ENCODE assay signal across 15 cellular contexts in genomic region chr2:60414731-60415130, GRCh38.
A peak's percentile ranks its signal among the peaks of the same experiment; 100 is the strongest.
DNase-seq lines count a peak whose midpoint lies in the region; ATAC-seq and TF ChIP-seq lines count a peak whose summit lies in the region.
"Had no signal": no experiment of that assay in that cellular context is flagged by ENCODE, and none has a peak within 500 bp of the region (broad histone marks: within the 10 kb centered on the region; RNA-seq: fewer than 3 reads in every experiment).

No MANE protein-coding gene starts in this region.

- no peak overlapping the region for H3K18ac ChIP-seq in H9 (ENCODE audit: insufficient read length, low read depth, low read length)

- no peak overlapping the region for H3K23ac ChIP-seq in H9 (ENCODE audit: insufficient read length, low read depth, low read length)

- H4K8ac ChIP-seq in H9 (replicated peaks; ENCODE audit: insufficient read length, low read depth, low read length): no peak overlapping the region

- H3K27ac ChIP-seq in GM23248 (no peak overlapping the region; the same call in 1 of the 2 replicates), prostate gland (no peak overlapping the region), H9 (ENCODE audit: insufficient read length, low read depth, low read length) (no peak overlapping the region)
- H3K27ac ChIP-seq: vagina had no signal

- peaks cover 3 to 5% (median 5%) of the 10 kb centered on the region in 3 experiments; a peak in 6 of 7 replicates for H3K36me3 Mint-ChIP-seq in H9 (ENCODE audit: insufficient read depth in 1 of 3, low read depth in 3 of 3)
- H3K36me3 Mint-ChIP-seq: activated CD4-positive, alpha-beta memory T cell treated with anti-CD3 and anti-CD28 coated beads for 36 hours had no signal

- TF ChIP-seq CTCF in AG04449 (IDR thresholded peaks at IDR 0.05; ENCODE audit: insufficient read depth, low read length, missing control alignments): no peak
- TF ChIP-seq CTCF in fibroblast of pulmonary artery (IDR thresholded peaks at IDR 0.05; ENCODE audit: low read length, missing control alignments): no peak
- no peak for TF ChIP-seq CTCF in prostate gland (IDR thresholded peaks at IDR 0.05)
- no peak for TF ChIP-seq CTCF in H9 (conservative IDR thresholded peaks at IDR 0.05)

- no peak overlapping the region for H2BK5ac ChIP-seq in H9 (ENCODE audit: insufficient read length, low read length)

- no peak overlapping the region for H2BK15ac ChIP-seq in H9 (ENCODE audit: low read depth, low read length)

- no peak overlapping the region for H3K14ac ChIP-seq in H9 (ENCODE audit: insufficient read depth, low read length)

- WGBS in GM23248 (ENCODE audit: low coverage in 1 of 2, low lambda C conversion rate in 2 of 2, missing lambda C conversion rate in 2 of 2), 2 experiments: 2% methylated on average over 2 of the region's 2 CpGs
- 90% methylated on average over 2 of the region's 2 CpGs for WGBS in prostate gland
- WGBS in H9 (ENCODE audit: extremely low coverage, insufficient read length, low lambda C conversion rate): no CpG with 5 or more reads among the region's 2 CpGs

- no peak overlapping the region for H2AFZ ChIP-seq in GM23248
- H2AFZ ChIP-seq in H9 (ENCODE audit: low read length): no peak overlapping the region

- no peak overlapping the region for H2BK20ac ChIP-seq in H9 (ENCODE audit: low read depth, low read length, poor library complexity, severe bottlenecking)

- H3K4ac ChIP-seq in H9 (ENCODE audit: low read depth, low read length): no peak overlapping the region

- H3K4me1 Mint-ChIP-seq in H9: peaks cover 64 to 65% of the 10 kb centered on the region in 2 experiments

- no peaks in the 10 kb centered on the region for H3K23me2 ChIP-seq in H9 (ENCODE audit: insufficient read length, low read depth, low read length, poor library complexity, severe bottlenecking)

- no peak overlapping the region for H3K4me3 Mint-ChIP-seq in H9
- H3K4me3 Mint-ChIP-seq: activated CD4-positive, alpha-beta memory T cell treated with anti-CD3 and anti-CD28 coated beads for 36 hours had no signal

- H3K56ac ChIP-seq in H9 (ENCODE audit: insufficient read length, low read depth, low read length): no peak overlapping the region

- H4K20me1 ChIP-seq in GM23248 (ENCODE audit: insufficient read depth): no peaks in the 10 kb centered on the region
- no peaks in the 10 kb centered on the region for H4K20me1 ChIP-seq in H9 (ENCODE audit: control insufficient read depth, insufficient read depth, insufficient read length)

- H3K36me3 ChIP-seq in GM23248 (ENCODE audit: low read depth) (no peaks in the 10 kb centered on the region), prostate gland (no peaks in the 10 kb centered on the region)
- H3K36me3 ChIP-seq: vagina had no signal

- no peak overlapping the region for H3T11ph ChIP-seq in H9 (ENCODE audit: low read length)

- ATAC-seq in HG03045 (IDR thresholded peaks at IDR 0.05; ENCODE audit: unreplicated experiment): no peak
- ATAC-seq in HG03378 (IDR thresholded peaks at IDR 0.05; ENCODE audit: unreplicated experiment): no peak
- ATAC-seq: mucosa of descending colon had no signal

- H3K9me3 ChIP-seq in GM23248 (ENCODE audit: low read depth) (no peaks in the 10 kb centered on the region), prostate gland (no peaks in the 10 kb centered on the region), H9 (ENCODE audit: control insufficient read depth, low read depth, low read length) (no peaks in the 10 kb centered on the region)
- H3K9me3 ChIP-seq: mucosa of descending colon, vagina had no signal

- peaks cover 17% of the 10 kb centered on the region for H3F3A ChIP-seq in GM23248 (ENCODE audit: insufficient read depth)

- H2BK120ac ChIP-seq in H9 (ENCODE audit: low read depth, low read length, poor library complexity, severe bottlenecking): no peak overlapping the region

- intact Hi-C loops in prostate gland (cut with DNase I): no loop called here

- no peak overlapping the region for H2AK5ac ChIP-seq in H9 (ENCODE audit: insufficient read length, low read length)

- no peaks in the 10 kb centered on the region for H3K79me1 ChIP-seq in H9 (ENCODE audit: insufficient read depth, low read depth, low read length, poor library complexity, severe bottlenecking)

- TF ChIP-seq POLR2A in prostate gland (IDR thresholded peaks at IDR 0.05): no peak

- H3K27me3 ChIP-seq in GM23248 (replicated peaks; ENCODE audit: insufficient read depth) (no peaks in the 10 kb centered on the region), prostate gland (replicated peaks; ENCODE audit: insufficient read depth) (no peaks in the 10 kb centered on the region), H9 (ENCODE audit: insufficient read depth, low read length) (peaks cover 1% of the 10 kb centered on the region; the same call in 1 of the 2 replicates)
- H3K27me3 ChIP-seq: vagina had no signal

- H3K4me2 ChIP-seq in GM23248 (ENCODE audit: unreplicated experiment) (no peak overlapping the region), H9 (ENCODE audit: insufficient read depth, insufficient read length, low read length) (no peak overlapping the region)

- H3K79me2 ChIP-seq in GM23248 (ENCODE audit: insufficient read depth) (no peaks in the 10 kb centered on the region), H9 (ENCODE audit: insufficient read depth, low read length) (no peaks in the 10 kb centered on the region)

- no peak overlapping the region for H3K9ac ChIP-seq in GM23248
- no peak overlapping the region for H3K9ac ChIP-seq in H9 (ENCODE audit: extremely low read depth, insufficient read length, low read length)

- H3K9me3 Mint-ChIP-seq in H9: peaks cover 3 to 7% of the 10 kb centered on the region in 2 experiments; a peak in 2 of 5 replicates
- H3K9me3 Mint-ChIP-seq: activated CD4-positive, alpha-beta memory T cell treated with anti-CD3 and anti-CD28 coated beads for 36 hours had no signal

- no peak overlapping the region for H4K5ac ChIP-seq in H9 (ENCODE audit: insufficient read length, low read depth, low read length)

- H3K27me3 Mint-ChIP-seq in H9 (ENCODE audit: low read depth): peaks cover 29% of the 10 kb centered on the region

- POLR2A ChIA-PET in AG04449 (lab: Yijun Ruan, JAX): no interaction called here

- H3K27ac Mint-ChIP-seq in H9: no peak overlapping the region
- H3K27ac Mint-ChIP-seq: activated CD4-positive, alpha-beta memory T cell treated with anti-CD3 and anti-CD28 coated beads for 36 hours had no signal

- H3K9me2 ChIP-seq in GM23248 (ENCODE audit: insufficient read depth): no peaks in the 10 kb centered on the region

- no peak overlapping the region for H2BK12ac ChIP-seq in H9 (ENCODE audit: insufficient read length, low read depth, low read length)

- H3K4me3 ChIP-seq in AG04449 (ENCODE audit: low read depth, low read length) (no peak overlapping the region), GM23248 (no peak overlapping the region), fibroblast of pulmonary artery (replicated peaks; ENCODE audit: low read depth, low read length) (no peak overlapping the region), prostate gland (no peak overlapping the region)
- H3K4me3 ChIP-seq: mucosa of descending colon, vagina had no signal

- peak; percentile 82 for DNase-seq in AG04449 (ENCODE audit: low read depth, low spot score)
- peak; percentile 89 for DNase-seq in GM23248
- peak; percentile 26 for DNase-seq in T1000 (lab: John Stamatoyannopoulos, UW)
- peak; percentile 73 for DNase-seq in fibroblast of pulmonary artery (ENCODE audit: low read depth)
- DNase-seq in prostate gland (ENCODE audit: low spot score): no peak
- DNase-seq in H9: no peak
- DNase-seq: activated CD4-positive, alpha-beta memory T cell treated with anti-CD3 and anti-CD28 coated beads for 36 hours; activated gamma-delta T cell; C1 segment of cervical spinal cord; cerebellar nuclear complex; mucosa of descending colon; NCI-H526 treated with DMSO at 0.1 percent for 48 hours had no signal

- no peak overlapping the region for H4K91ac ChIP-seq in H9 (ENCODE audit: insufficient read length, low read depth, low read length)

- H3K4me1 ChIP-seq in GM23248 (ENCODE audit: insufficient read depth) (no peaks in the 10 kb centered on the region), prostate gland (replicated peaks) (no peaks in the 10 kb centered on the region), H9 (ENCODE audit: insufficient read depth, low read length) (peaks cover 13% of the 10 kb centered on the region; the same call in 1 of the 2 replicates)
- H3K4me1 ChIP-seq: vagina had no signal

- in situ Hi-C loops in GM23248 (cut with MboI): no loop called here

- CTCF ChIA-PET in AG04449 (lab: Yijun Ruan, JAX): no interaction called here

Comparison
In these comparisons a context has a peak if more than half of its experiments do, and no peak if none do; other contexts are left out.
1. DNase-seq: peak in AG04449 (single experiment), GM23248 (single experiment), T1000 (single experiment) and fibroblast of pulmonary artery (single experiment); none in prostate gland (single experiment) and H9 (single experiment).